ENCODE assay signal across 8 cellular contexts in genomic region chr11:10294289-10294953, GRCh38. TPM values are rescaled to one million over a fixed set of nuclear protein-coding genes. Genes with fewer than 3 reads are reported as not detected.
DNase-seq lines count a peak whose midpoint lies in the region; ATAC-seq, FAIRE-seq and TF ChIP-seq lines count a peak whose summit lies in the region.

No MANE protein-coding gene starts in this region.

- no peak for FAIRE-seq in H1 (lab: Jason Lieb, UNC)
- no peak for FAIRE-seq in GM19239 (lab: Jason Lieb, UNC)

- peak overlapping the region; percentile 67 for H3K4me3 ChIP-seq in RWPE2 (ENCODE audit: severe bottlenecking)
- peak overlapping the region; percentile 74 to 95 (median 80) for H3K4me3 ChIP-seq in H1 (ENCODE audit: extremely low read depth in 1 of 4, insufficient read depth in 2 of 4, low read depth in 3 of 4, low read length in 4 of 4)
- peak overlapping the region; percentile 57 to 94 (median 80) for H3K4me3 ChIP-seq in upper lobe of left lung

- peak overlapping the region; percentile 59 to 81 (median 72) for H3K9ac ChIP-seq in H1 (replicated peaks in 1 of 4; ENCODE audit: extremely low read depth in 1 of 4, low read depth in 3 of 4, low read length in 3 of 4)

- H2AK5ac ChIP-seq in H1 (ENCODE audit: low read depth, low read length): no peak overlapping the region

- no peak for TF ChIP-seq EP300 in H1 (IDR thresholded peaks at IDR 0.05; ENCODE audit: borderline replicate concordance in 1 of 2, low read depth in 2 of 2, low read length in 2 of 2)
- peak in 1 of 4 donors; percentile 26 for TF ChIP-seq EP300 in upper lobe of left lung (IDR thresholded peaks at IDR 0.05)

- no peak for TF ChIP-seq RAD21 in H1 (IDR thresholded peaks at IDR 0.05 in 1 of 2, conservative IDR thresholded peaks at IDR 0.05 in 1 of 2; ENCODE audit: low read depth in 2 of 2, low read length in 2 of 2)

- TF ChIP-seq POLR2A in H1 (IDR thresholded peaks at IDR 0.05; ENCODE audit: control extremely low read depth in 1 of 2, low read depth in 2 of 2, low read length in 2 of 2) (no peak), upper lobe of left lung (IDR thresholded peaks at IDR 0.05) (no peak)

- H2BK120ac ChIP-seq in H1 (replicated peaks; ENCODE audit: low read depth, low read length): peak overlapping the region; percentile 88

- H3K56ac ChIP-seq in H1 (replicated peaks; ENCODE audit: insufficient read length, low read depth, low read length): peak overlapping the region; percentile 83

- CTCF ChIA-PET in H1 (lab: Charles Lee; ENCODE audit: partially characterized antibody): interaction anchor here (2.8 kb wide), 1 partner anchor 10 kb away, joined by 17 read pairs; the partner anchor contains the start of gene ADM

- no peaks in the 10 kb centered on the region for H3K27me3 ChIP-seq in RWPE2 (ENCODE audit: insufficient read depth, poor library complexity, severe bottlenecking)
- no peaks in the 10 kb centered on the region for H3K27me3 ChIP-seq in H1 (replicated peaks in 1 of 4; ENCODE audit: control insufficient read depth in 3 of 4, extremely low read depth in 1 of 4, insufficient read depth in 3 of 4, low read length in 3 of 4)
- H3K27me3 ChIP-seq in upper lobe of left lung: peaks cover 0 to 4% (median 0%) of the 10 kb centered on the region in 4 donors

- peak overlapping the region; percentile 92 for H4K8ac ChIP-seq in H1 (ENCODE audit: extremely low read depth, insufficient read depth, low read length)

- peak overlapping the region; percentile 13 for H3K4ac ChIP-seq in H1 (replicated peaks; ENCODE audit: insufficient read length, low read depth, low read length)

- peak overlapping the region; percentile 94 to 96 for H3K4me2 ChIP-seq in H1 (ENCODE audit: insufficient read depth in 1 of 2, low read depth in 2 of 2, low read length in 2 of 2)

- peaks cover 11% of the 10 kb centered on the region for H3K23me2 ChIP-seq in H1 (ENCODE audit: low read depth, low read length)

- H3K27ac Mint-ChIP-seq in activated CD4-positive, alpha-beta T cell treated with anti-CD3 and anti-CD28 coated beads, Interleukin-2, amount 10 ng/mL, durations not matched to agents 24 days and 14 days: peak overlapping the region; percentile 76
- peak overlapping the region; percentile 54 for H3K27ac Mint-ChIP-seq in memory B cell

- H3K79me2 ChIP-seq in H1 (ENCODE audit: control insufficient read depth in 1 of 2, insufficient read depth in 2 of 2, low read length in 2 of 2): peaks cover 0 to 38% of the 10 kb centered on the region in 2 experiments; a peak in 2 of 4 replicates

- H3K27ac ChIP-seq in RWPE2 (ENCODE audit: poor library complexity, severe bottlenecking): peak overlapping the region; percentile 85
- peak overlapping the region; percentile 77 for H3K27ac ChIP-seq in H1 (ENCODE audit: low read depth, low read length)
- peak overlapping the region; percentile 95 to 98 (median 97) for H3K27ac ChIP-seq in upper lobe of left lung

- no peak overlapping the region for H3K14ac ChIP-seq in H1 (ENCODE audit: insufficient read length)

- H2AFZ ChIP-seq in H1 (ENCODE audit: low read length): peak overlapping the region; percentile 82

- H3K4me1 Mint-ChIP-seq in activated CD4-positive, alpha-beta T cell treated with anti-CD3 and anti-CD28 coated beads, Interleukin-2, amount 10 ng/mL, durations not matched to agents 24 days and 14 days: peaks cover 36% of the 10 kb centered on the region
- peaks cover 30% of the 10 kb centered on the region for H3K4me1 Mint-ChIP-seq in memory B cell

- peak overlapping the region; percentile 49; the same call in 1 of the 2 replicates for H2BK20ac ChIP-seq in H1 (ENCODE audit: low read length)

- H4K91ac ChIP-seq in H1 (replicated peaks; ENCODE audit: insufficient read length, low read length): peak overlapping the region; percentile 20

- H3K79me1 ChIP-seq in H1 (ENCODE audit: low read depth, low read length): peaks cover 5% of the 10 kb centered on the region; the same call in 1 of the 2 replicates

- H3K18ac ChIP-seq in H1 (ENCODE audit: extremely low read depth, low read length): peak overlapping the region; percentile 93

- H3K4me3 Mint-ChIP-seq in activated CD4-positive, alpha-beta T cell treated with anti-CD3 and anti-CD28 coated beads, Interleukin-2, amount 10 ng/mL, durations not matched to agents 24 days and 14 days: peak overlapping the region; percentile 82
- peak overlapping the region; percentile 83 for H3K4me3 Mint-ChIP-seq in memory B cell

- no peaks in the 10 kb centered on the region for H3K36me3 Mint-ChIP-seq in activated CD4-positive, alpha-beta T cell treated with anti-CD3 and anti-CD28 coated beads, Interleukin-2, amount 10 ng/mL, durations not matched to agents 24 days and 14 days (ENCODE audit: low read depth)
- peaks cover 2% of the 10 kb centered on the region for H3K36me3 Mint-ChIP-seq in memory B cell

- TF ChIP-seq CTCF in RWPE2 (IDR thresholded peaks at IDR 0.05; ENCODE audit: poor library complexity, severe bottlenecking) (no peak), H1 (IDR thresholded peaks at IDR 0.05; ENCODE audit: control extremely low read depth in 1 of 3, insufficient read depth in 1 of 3, low read depth in 1 of 3, low read length in 3 of 3) (no peak), upper lobe of left lung (IDR thresholded peaks at IDR 0.05) (no peak)

- H2BK5ac ChIP-seq in H1 (ENCODE audit: low read depth, low read length): peak overlapping the region; percentile 88; the same call in 1 of the 2 replicates

- H3K9me3 ChIP-seq in RWPE2 (ENCODE audit: severe bottlenecking): no peaks in the 10 kb centered on the region
- no peaks in the 10 kb centered on the region for H3K9me3 ChIP-seq in H1 (ENCODE audit: insufficient read depth in 2 of 2, low read depth in 1 of 2, low read length in 1 of 2)
- H3K9me3 ChIP-seq in upper lobe of left lung: no peaks in the 10 kb centered on the region

- H3K9me3 Mint-ChIP-seq in activated CD4-positive, alpha-beta T cell treated with anti-CD3 and anti-CD28 coated beads, Interleukin-2, amount 10 ng/mL, durations not matched to agents 24 days and 14 days: no peaks in the 10 kb centered on the region
- peaks cover 2% of the 10 kb centered on the region for H3K9me3 Mint-ChIP-seq in memory B cell

- H4K20me1 ChIP-seq in H1 (replicated peaks in 1 of 2; ENCODE audit: control insufficient read depth in 1 of 2, insufficient read depth in 2 of 2, low read length in 2 of 2): peaks cover 2 to 5% of the 10 kb centered on the region in 2 experiments

- POLR2A ChIA-PET in H1 (lab: Charles Lee; ENCODE audit: partially characterized antibody): interaction anchor here (0.6 to 12.5 kb wide), 3 partner anchors 12 to 677 kb away, joined by 3 to 156 read pairs (median 3); partner anchors contain the start of gene ADM

- DNase-seq in activated CD4-positive, alpha-beta T cell treated with anti-CD3 and anti-CD28 coated beads, Interleukin-2, amount 10 ng/mL, durations not matched to agents 24 days and 14 days: no peak
- no peak for DNase-seq in activated CD4-positive, alpha-beta T cell treated with anti-CD3 and anti-CD28 coated beads, Interleukin-2, amount 50 U/mL, for 48 hours
- DNase-seq in RWPE2 (ENCODE audit: low spot score) (peak; percentile 58), H1 (ENCODE audit: low read depth in 1 of 2, low spot score in 2 of 2) (peak in 1 of 2 experiments; percentile 65), memory B cell (ENCODE audit: low spot score in 2 of 2) (no peak), upper lobe of left lung (peak in 1 of 2 donors; percentile 85), NCI-H2081 treated with DMSO at 0.1 percent for 48 hours (lab: John Stamatoyannopoulos, UW) (no peak), GM19239 (ENCODE audit: insufficient read length, low spot score) (no peak)

- intact Hi-C loops in activated CD4-positive, alpha-beta T cell treated with anti-CD3 and anti-CD28 coated beads, Interleukin-2, amount 10 ng/mL, durations not matched to agents 24 days and 14 days (cut with micrococcal nuclease): loop anchor here (1.0 kb wide), 1 partner anchor 10 kb away; no protein-coding TSS in a partner anchor

- peaks cover 55% of the 10 kb centered on the region for H3K27me3 Mint-ChIP-seq in activated CD4-positive, alpha-beta T cell treated with anti-CD3 and anti-CD28 coated beads, Interleukin-2, amount 10 ng/mL, durations not matched to agents 24 days and 14 days
- peaks cover 12% of the 10 kb centered on the region for H3K27me3 Mint-ChIP-seq in memory B cell

- peak overlapping the region; percentile 91; the same call in 1 of the 2 replicates for H2BK12ac ChIP-seq in H1 (ENCODE audit: low read depth, low read length)

- no peak overlapping the region for H3K23ac ChIP-seq in H1 (ENCODE audit: insufficient read length)

- H3K36me3 ChIP-seq in RWPE2 (ENCODE audit: low read depth) (peaks cover 17% of the 10 kb centered on the region), H1 (ENCODE audit: control insufficient read depth in 2 of 4, insufficient read depth in 4 of 4, low read length in 3 of 4) (no peaks in the 10 kb centered on the region), upper lobe of left lung (no peaks in the 10 kb centered on the region)

- H2BK15ac ChIP-seq in H1 (ENCODE audit: low read length): peak overlapping the region; percentile 93; the same call in 1 of the 2 replicates

- 1% methylated on average over 32 of the region's 46 CpGs; no CpG with 5 or more reads in 1 of the 2 experiments for WGBS in H1 (ENCODE audit: extremely low coverage in 1 of 2, insufficient coverage in 1 of 2, insufficient read length in 1 of 2, insufficient replicate concordance in 2 of 2, low coverage in 1 of 2, low lambda C conversion rate in 2 of 2, missing lambda C conversion rate in 1 of 2), 2 experiments
- WGBS in upper lobe of left lung, 2 donors: 0 to 2% methylated on average over 9 to 44 of the region's 46 CpGs

- peak; percentile 55 for ATAC-seq in RWPE2 (ENCODE audit: low read depth)
- no peak for ATAC-seq in memory B cell (ENCODE audit: low read depth)
- peak in 1 of 2 donors; percentile 32 for ATAC-seq in upper lobe of left lung (ENCODE audit: low FRiP score in 2 of 2)

- H3K4me1 ChIP-seq in RWPE2 (ENCODE audit: insufficient read depth, poor library complexity, severe bottlenecking): peaks cover 4% of the 10 kb centered on the region
- peaks cover 3 to 14% (median 10%) of the 10 kb centered on the region in 4 experiments for H3K4me1 ChIP-seq in H1 (replicated peaks in 1 of 4; ENCODE audit: control insufficient read depth in 3 of 4, insufficient read depth in 4 of 4, low read length in 3 of 4)
- H3K4me1 ChIP-seq in upper lobe of left lung: peaks cover 32 to 49% (median 38%) of the 10 kb centered on the region in 4 donors

- peak overlapping the region; percentile 91 for H4K5ac ChIP-seq in H1 (ENCODE audit: insufficient read length, low read depth, low read length)

RNA-seq across cellular contexts. Expression of gene SBF2, which starts 0.4 kb away (rescaled TPM):
- total RNA-seq in activated CD4-positive, alpha-beta T cell treated with anti-CD3 and anti-CD28 coated beads, Interleukin-2, amount 10 ng/mL, durations not matched to agents 24 days and 14 days: 7.1 and 9.1 TPM in 2 replicates
- total RNA-seq in H1 (2021; fragmentation: NEBNext Ultra II Directional; extraction: Animal tissue kit (Norgen Biotek cat#: 25700)): 50.5 and 54.1 TPM in 2 replicates
- 23.4 and 36.7 TPM in 2 replicates for polyA plus RNA-seq in H1 (2011; rRNA removed)
- 37.3 TPM for polyA plus RNA-seq in H1 (2011; cell fraction: cytosol; rRNA removed)
- 36.1 TPM for polyA plus RNA-seq in H1 (2011; cell fraction: nucleus; rRNA removed)
- 33.3 to 38.8 TPM (median 37.1 TPM) in 4 replicates for polyA plus RNA-seq in H1 (2012, experiment 1 of 2)
- 3.4 TPM for polyA plus RNA-seq in H1 (2012, experiment 2 of 2)
- 15.9 TPM for polyA plus RNA-seq in H1 (2013, experiment 1 of 2)
- polyA plus RNA-seq in H1 (2013, experiment 2 of 2): 18.9 TPM
- 116 and 173 TPM in 2 replicates for polyA minus RNA-seq in H1 (2011; rRNA and poly(A)+ RNA removed)
- polyA minus RNA-seq in H1 (2011; cell fraction: cytosol; rRNA and poly(A)+ RNA removed): 44.3 TPM
- 129 TPM for polyA minus RNA-seq in H1 (2011; cell fraction: nucleus; rRNA and poly(A)+ RNA removed)
- 10 to 100 TPM; 22.2 to 54.5 (median 41.2) TPM for total RNA-seq in upper lobe of left lung

RNA-seq across cellular contexts. Expression of gene ADM, which starts 10.5 kb away (rescaled TPM):
- total RNA-seq in activated CD4-positive, alpha-beta T cell treated with anti-CD3 and anti-CD28 coated beads, Interleukin-2, amount 10 ng/mL, durations not matched to agents 24 days and 14 days: 5.1 and 7.4 TPM in 2 replicates
- total RNA-seq in H1 (2021; fragmentation: NEBNext Ultra II Directional; extraction: Animal tissue kit (Norgen Biotek cat#: 25700)): 92.2 and 94.1 TPM in 2 replicates
- polyA plus RNA-seq in H1 (2011; rRNA removed): 95.6 and 169 TPM in 2 replicates
- 168 TPM for polyA plus RNA-seq in H1 (2011; cell fraction: cytosol; rRNA removed)
- 272 TPM for polyA plus RNA-seq in H1 (2011; cell fraction: nucleus; rRNA removed)
- 123 to 199 TPM (median 136 TPM) in 4 replicates for polyA plus RNA-seq in H1 (2012, experiment 1 of 2)
- polyA plus RNA-seq in H1 (2012, experiment 2 of 2): 86.1 TPM
- polyA plus RNA-seq in H1 (2013, experiment 1 of 2): 89.5 TPM
- polyA plus RNA-seq in H1 (2013, experiment 2 of 2): 118 TPM
- polyA minus RNA-seq in H1 (2011; rRNA and poly(A)+ RNA removed): 88.1 and 122 TPM in 2 replicates
- polyA minus RNA-seq in H1 (2011; cell fraction: cytosol; rRNA and poly(A)+ RNA removed): 66.8 TPM
- polyA minus RNA-seq in H1 (2011; cell fraction: nucleus; rRNA and poly(A)+ RNA removed): 175 TPM
- total RNA-seq in upper lobe of left lung: 10 to 100 TPM; 20.4 to 54.3 (median 46.9) TPM
